1 cellular context compared by ENCODE assay signal in the genomic region with DNA sequence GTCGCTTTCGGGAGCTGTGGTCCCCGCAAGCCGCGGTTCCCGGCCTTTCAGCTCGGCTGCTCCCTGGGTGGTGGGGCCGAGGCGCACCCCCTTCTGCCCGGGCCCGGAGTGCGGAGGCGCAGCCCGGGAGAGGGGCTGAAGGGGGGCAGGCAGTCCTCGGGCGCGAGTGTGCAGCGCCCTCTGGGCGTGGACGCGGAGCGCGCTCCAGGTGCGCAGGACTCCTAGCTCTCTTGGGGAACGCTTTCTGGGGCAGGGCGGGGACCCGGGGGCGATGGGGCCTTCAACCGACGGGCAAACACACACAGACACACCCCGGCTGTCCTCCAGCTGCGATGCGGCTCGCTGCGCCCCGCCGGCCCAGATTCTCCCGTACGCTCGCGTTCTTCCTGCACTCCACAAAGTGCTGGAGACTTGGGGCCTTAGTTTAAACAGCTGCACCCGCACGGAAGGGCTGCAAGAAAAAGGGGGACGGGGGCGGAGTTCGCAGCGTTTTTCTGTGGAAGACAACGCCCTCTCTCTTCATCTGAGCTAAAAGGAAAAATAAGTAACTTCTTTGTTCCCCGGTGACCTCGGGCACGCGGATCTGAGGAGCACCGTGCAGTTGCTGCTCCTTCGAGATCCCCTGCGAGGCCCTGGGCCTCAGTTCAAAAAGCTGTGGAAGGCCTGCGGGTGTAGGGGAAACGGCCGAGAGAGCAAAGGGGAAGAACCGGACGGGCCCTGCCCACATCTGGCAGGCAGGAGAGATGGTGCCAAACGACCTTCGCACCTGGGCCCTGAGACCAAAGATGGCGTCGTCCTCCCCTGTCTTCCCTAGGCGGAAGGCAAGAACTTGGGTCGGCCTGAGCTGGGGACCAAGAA.
TF ChIP-seq lines count a peak whose summit lies in the region.

No MANE protein-coding gene starts in this region.

TF ChIP-seq in HepG2, 621 proteins besides CTCF, POLR2A, EP300 and RAD21 (continued from another document):
- TF ChIP-seq, protein P1, sequence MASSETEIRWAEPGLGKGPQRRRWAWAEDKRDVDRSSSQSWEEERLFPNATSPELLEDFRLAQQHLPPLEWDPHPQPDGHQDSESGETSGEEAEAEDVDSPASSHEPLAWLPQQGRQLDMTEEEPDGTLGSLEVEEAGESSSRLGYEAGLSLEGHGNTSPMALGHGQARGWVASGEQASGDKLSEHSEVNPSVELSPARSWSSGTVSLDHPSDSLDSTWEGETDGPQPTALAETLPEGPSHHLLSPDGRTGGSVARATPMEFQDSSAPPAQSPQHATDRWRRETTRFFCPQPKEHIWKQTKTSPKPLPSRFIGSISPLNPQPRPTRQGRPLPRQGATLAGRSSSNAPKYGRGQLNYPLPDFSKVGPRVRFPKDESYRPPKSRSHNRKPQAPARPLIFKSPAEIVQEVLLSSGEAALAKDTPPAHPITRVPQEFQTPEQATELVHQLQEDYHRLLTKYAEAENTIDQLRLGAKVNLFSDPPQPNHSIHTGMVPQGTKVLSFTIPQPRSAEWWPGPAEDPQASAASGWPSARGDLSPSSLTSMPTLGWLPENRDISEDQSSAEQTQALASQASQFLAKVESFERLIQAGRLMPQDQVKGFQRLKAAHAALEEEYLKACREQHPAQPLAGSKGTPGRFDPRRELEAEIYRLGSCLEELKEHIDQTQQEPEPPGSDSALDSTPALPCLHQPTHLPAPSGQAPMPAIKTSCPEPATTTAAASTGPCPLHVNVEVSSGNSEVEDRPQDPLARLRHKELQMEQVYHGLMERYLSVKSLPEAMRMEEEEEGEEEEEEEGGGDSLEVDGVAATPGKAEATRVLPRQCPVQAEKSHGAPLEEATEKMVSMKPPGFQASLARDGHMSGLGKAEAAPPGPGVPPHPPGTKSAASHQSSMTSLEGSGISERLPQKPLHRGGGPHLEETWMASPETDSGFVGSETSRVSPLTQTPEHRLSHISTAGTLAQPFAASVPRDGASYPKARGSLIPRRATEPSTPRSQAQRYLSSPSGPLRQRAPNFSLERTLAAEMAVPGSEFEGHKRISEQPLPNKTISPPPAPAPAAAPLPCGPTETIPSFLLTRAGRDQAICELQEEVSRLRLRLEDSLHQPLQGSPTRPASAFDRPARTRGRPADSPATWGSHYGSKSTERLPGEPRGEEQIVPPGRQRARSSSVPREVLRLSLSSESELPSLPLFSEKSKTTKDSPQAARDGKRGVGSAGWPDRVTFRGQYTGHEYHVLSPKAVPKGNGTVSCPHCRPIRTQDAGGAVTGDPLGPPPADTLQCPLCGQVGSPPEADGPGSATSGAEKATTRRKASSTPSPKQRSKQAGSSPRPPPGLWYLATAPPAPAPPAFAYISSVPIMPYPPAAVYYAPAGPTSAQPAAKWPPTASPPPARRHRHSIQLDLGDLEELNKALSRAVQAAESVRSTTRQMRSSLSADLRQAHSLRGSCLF (CRISPR knock-in tag; IDR thresholded peaks at IDR 0.05; ENCODE audit: borderline replicate concordance), result no peak
- TF ChIP-seq ZSCAN29 (CRISPR knock-in tag; conservative IDR thresholded peaks at IDR 0.05) (no peak), PCBP1 (IDR thresholded peaks at IDR 0.05; ENCODE audit: borderline replicate concordance, low read depth, low read length) (peak; percentile 85; the same call in 1 of the 2 replicates), ONECUT2 (CRISPR knock-in tag; IDR thresholded peaks at IDR 0.05) (no peak), ZFP36L2 (CRISPR knock-in tag; IDR thresholded peaks at IDR 0.05) (no peak), SPEN (CRISPR knock-in tag; IDR thresholded peaks at IDR 0.05; ENCODE audit: low read depth) (peak; percentile 62; the same call in 1 of the 2 replicates), ERF (CRISPR knock-in tag; IDR thresholded peaks at IDR 0.05) (peak; percentile 61), HDAC1 (CRISPR knock-in tag; IDR thresholded peaks at IDR 0.05) (peak; percentile 86), ZNF747 (CRISPR knock-in tag; IDR thresholded peaks at IDR 0.05; ENCODE audit: borderline replicate concordance) (peak; percentile 84; the same call in 1 of the 2 replicates), ZNF644 (CRISPR knock-in tag; IDR thresholded peaks at IDR 0.05; ENCODE audit: low read depth) (peak; percentile 81; the same call in 1 of the 2 replicates), ZNF138 (CRISPR knock-in tag; IDR thresholded peaks at IDR 0.05; ENCODE audit: low read depth) (no peak), ZNF224 (CRISPR knock-in tag; IDR thresholded peaks at IDR 0.05) (peak; percentile 73), ZNF678 (CRISPR knock-in tag; IDR thresholded peaks at IDR 0.05) (no peak), DMAP1 (CRISPR knock-in tag; IDR thresholded peaks at IDR 0.05) (peak; percentile 61), ZNF878 (CRISPR knock-in tag; IDR thresholded peaks at IDR 0.05) (no peak), ZNF737 (CRISPR knock-in tag; IDR thresholded peaks at IDR 0.05; ENCODE audit: borderline replicate concordance) (no peak), ZNF10 (CRISPR knock-in tag; IDR thresholded peaks at IDR 0.05; ENCODE audit: borderline replicate concordance, low read depth) (no peak), PPARG (CRISPR knock-in tag; conservative IDR thresholded peaks at IDR 0.05) (peak; percentile 29; the same call in 1 of the 2 replicates), KLF6 (CRISPR knock-in tag; IDR thresholded peaks at IDR 0.05) (no peak; the same call in 1 of the 2 replicates), CREM (IDR thresholded peaks at IDR 0.05) (no peak), CREM (CRISPR knock-in tag; IDR thresholded peaks at IDR 0.05) (no peak), HDAC6 (IDR thresholded peaks at IDR 0.05; ENCODE audit: low read depth, low read length) (no peak), IRX3 (CRISPR knock-in tag; IDR thresholded peaks at IDR 0.05; ENCODE audit: borderline replicate concordance, low read depth) (peak; percentile 90; the same call in 1 of the 2 replicates), MLLT10 (CRISPR knock-in tag; IDR thresholded peaks at IDR 0.05) (no peak), SMAD3 (CRISPR knock-in tag; IDR thresholded peaks at IDR 0.05) (peak; percentile 33; the same call in 1 of the 2 replicates), ZNF546 (CRISPR knock-in tag; conservative IDR thresholded peaks at IDR 0.05) (peak; percentile 38; the same call in 1 of the 2 replicates), ZNF234 (CRISPR knock-in tag; conservative IDR thresholded peaks at IDR 0.05) (no peak; the same call in 1 of the 2 replicates), ZNF614 (CRISPR knock-in tag; IDR thresholded peaks at IDR 0.05; ENCODE audit: borderline replicate concordance) (peak; percentile 93), TGIF2 (CRISPR knock-in tag; IDR thresholded peaks at IDR 0.05) (no peak), NFE2L1 (CRISPR knock-in tag; IDR thresholded peaks at IDR 0.05; ENCODE audit: borderline replicate concordance) (no peak), ZNF225 (CRISPR knock-in tag; IDR thresholded peaks at IDR 0.05) (no peak; the same call in 1 of the 2 replicates)
- TF ChIP-seq, protein P2, sequence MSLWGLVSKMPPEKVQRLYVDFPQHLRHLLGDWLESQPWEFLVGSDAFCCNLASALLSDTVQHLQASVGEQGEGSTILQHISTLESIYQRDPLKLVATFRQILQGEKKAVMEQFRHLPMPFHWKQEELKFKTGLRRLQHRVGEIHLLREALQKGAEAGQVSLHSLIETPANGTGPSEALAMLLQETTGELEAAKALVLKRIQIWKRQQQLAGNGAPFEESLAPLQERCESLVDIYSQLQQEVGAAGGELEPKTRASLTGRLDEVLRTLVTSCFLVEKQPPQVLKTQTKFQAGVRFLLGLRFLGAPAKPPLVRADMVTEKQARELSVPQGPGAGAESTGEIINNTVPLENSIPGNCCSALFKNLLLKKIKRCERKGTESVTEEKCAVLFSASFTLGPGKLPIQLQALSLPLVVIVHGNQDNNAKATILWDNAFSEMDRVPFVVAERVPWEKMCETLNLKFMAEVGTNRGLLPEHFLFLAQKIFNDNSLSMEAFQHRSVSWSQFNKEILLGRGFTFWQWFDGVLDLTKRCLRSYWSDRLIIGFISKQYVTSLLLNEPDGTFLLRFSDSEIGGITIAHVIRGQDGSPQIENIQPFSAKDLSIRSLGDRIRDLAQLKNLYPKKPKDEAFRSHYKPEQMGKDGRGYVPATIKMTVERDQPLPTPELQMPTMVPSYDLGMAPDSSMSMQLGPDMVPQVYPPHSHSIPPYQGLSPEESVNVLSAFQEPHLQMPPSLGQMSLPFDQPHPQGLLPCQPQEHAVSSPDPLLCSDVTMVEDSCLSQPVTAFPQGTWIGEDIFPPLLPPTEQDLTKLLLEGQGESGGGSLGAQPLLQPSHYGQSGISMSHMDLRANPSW (CRISPR knock-in tag; IDR thresholded peaks at IDR 0.05; ENCODE audit: borderline replicate concordance), result no peak
- TF ChIP-seq, protein P3, sequence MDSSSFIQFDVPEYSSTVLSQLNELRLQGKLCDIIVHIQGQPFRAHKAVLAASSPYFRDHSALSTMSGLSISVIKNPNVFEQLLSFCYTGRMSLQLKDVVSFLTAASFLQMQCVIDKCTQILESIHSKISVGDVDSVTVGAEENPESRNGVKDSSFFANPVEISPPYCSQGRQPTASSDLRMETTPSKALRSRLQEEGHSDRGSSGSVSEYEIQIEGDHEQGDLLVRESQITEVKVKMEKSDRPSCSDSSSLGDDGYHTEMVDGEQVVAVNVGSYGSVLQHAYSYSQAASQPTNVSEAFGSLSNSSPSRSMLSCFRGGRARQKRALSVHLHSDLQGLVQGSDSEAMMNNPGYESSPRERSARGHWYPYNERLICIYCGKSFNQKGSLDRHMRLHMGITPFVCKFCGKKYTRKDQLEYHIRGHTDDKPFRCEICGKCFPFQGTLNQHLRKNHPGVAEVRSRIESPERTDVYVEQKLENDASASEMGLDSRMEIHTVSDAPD (CRISPR knock-in tag; IDR thresholded peaks at IDR 0.05), result 0 out of 2 replicates have a peak, but pooled peaks have one; percentile 41
- TF ChIP-seq, protein P4, sequence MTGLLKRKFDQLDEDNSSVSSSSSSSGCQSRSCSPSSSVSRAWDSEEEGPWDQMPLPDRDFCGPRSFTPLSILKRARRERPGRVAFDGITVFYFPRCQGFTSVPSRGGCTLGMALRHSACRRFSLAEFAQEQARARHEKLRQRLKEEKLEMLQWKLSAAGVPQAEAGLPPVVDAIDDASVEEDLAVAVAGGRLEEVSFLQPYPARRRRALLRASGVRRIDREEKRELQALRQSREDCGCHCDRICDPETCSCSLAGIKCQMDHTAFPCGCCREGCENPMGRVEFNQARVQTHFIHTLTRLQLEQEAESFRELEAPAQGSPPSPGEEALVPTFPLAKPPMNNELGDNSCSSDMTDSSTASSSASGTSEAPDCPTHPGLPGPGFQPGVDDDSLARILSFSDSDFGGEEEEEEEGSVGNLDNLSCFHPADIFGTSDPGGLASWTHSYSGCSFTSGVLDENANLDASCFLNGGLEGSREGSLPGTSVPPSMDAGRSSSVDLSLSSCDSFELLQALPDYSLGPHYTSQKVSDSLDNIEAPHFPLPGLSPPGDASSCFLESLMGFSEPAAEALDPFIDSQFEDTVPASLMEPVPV (CRISPR knock-in tag; IDR thresholded peaks at IDR 0.05), result peak; percentile 86
- TF ChIP-seq, protein P5, sequence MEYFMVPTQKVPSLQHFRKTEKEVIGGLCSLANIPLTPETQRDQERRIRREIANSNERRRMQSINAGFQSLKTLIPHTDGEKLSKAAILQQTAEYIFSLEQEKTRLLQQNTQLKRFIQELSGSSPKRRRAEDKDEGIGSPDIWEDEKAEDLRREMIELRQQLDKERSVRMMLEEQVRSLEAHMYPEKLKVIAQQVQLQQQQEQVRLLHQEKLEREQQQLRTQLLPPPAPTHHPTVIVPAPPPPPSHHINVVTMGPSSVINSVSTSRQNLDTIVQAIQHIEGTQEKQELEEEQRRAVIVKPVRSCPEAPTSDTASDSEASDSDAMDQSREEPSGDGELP (IDR thresholded peaks at IDR 0.05; ENCODE audit: borderline replicate concordance, low read depth), result peak; percentile 36; the same call in 1 of the 2 replicates
- TF ChIP-seq, protein P6, sequence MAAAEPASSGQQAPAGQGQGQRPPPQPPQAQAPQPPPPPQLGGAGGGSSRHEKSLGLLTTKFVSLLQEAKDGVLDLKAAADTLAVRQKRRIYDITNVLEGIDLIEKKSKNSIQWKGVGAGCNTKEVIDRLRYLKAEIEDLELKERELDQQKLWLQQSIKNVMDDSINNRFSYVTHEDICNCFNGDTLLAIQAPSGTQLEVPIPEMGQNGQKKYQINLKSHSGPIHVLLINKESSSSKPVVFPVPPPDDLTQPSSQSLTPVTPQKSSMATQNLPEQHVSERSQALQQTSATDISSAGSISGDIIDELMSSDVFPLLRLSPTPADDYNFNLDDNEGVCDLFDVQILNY (CRISPR knock-in tag; conservative IDR thresholded peaks at IDR 0.05), result no peak
- TF ChIP-seq, protein P7, sequence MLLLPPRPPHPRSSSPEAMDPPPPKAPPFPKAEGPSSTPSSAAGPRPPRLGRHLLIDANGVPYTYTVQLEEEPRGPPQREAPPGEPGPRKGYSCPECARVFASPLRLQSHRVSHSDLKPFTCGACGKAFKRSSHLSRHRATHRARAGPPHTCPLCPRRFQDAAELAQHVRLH (CRISPR knock-in tag; IDR thresholded peaks at IDR 0.05; ENCODE audit: borderline replicate concordance, low read depth), result peak; percentile 63; the same call in 1 of the 2 replicates
- TF ChIP-seq, protein P8, sequence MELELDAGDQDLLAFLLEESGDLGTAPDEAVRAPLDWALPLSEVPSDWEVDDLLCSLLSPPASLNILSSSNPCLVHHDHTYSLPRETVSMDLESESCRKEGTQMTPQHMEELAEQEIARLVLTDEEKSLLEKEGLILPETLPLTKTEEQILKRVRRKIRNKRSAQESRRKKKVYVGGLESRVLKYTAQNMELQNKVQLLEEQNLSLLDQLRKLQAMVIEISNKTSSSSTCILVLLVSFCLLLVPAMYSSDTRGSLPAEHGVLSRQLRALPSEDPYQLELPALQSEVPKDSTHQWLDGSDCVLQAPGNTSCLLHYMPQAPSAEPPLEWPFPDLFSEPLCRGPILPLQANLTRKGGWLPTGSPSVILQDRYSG (CRISPR knock-in tag; IDR thresholded peaks at IDR 0.05), result no peak
- TF ChIP-seq, protein P9, sequence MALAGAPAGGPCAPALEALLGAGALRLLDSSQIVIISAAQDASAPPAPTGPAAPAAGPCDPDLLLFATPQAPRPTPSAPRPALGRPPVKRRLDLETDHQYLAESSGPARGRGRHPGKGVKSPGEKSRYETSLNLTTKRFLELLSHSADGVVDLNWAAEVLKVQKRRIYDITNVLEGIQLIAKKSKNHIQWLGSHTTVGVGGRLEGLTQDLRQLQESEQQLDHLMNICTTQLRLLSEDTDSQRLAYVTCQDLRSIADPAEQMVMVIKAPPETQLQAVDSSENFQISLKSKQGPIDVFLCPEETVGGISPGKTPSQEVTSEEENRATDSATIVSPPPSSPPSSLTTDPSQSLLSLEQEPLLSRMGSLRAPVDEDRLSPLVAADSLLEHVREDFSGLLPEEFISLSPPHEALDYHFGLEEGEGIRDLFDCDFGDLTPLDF (CRISPR knock-in tag; IDR thresholded peaks at IDR 0.05), result 0 out of 2 replicates have a peak, but pooled peaks have one; percentile 29
- TF ChIP-seq, protein P10, sequence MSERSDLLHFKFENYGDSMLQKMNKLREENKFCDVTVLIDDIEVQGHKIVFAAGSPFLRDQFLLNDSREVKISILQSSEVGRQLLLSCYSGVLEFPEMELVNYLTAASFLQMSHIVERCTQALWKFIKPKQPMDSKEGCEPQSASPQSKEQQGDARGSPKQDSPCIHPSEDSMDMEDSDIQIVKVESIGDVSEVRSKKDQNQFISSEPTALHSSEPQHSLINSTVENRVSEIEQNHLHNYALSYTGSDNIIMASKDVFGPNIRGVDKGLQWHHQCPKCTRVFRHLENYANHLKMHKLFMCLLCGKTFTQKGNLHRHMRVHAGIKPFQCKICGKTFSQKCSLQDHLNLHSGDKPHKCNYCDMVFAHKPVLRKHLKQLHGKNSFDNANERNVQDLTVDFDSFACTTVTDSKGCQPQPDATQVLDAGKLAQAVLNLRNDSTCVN (CRISPR knock-in tag; IDR thresholded peaks at IDR 0.05; ENCODE audit: borderline replicate concordance), result 0 out of 2 replicates have a peak, but pooled peaks have one; percentile 34
- TF ChIP-seq, protein P11, sequence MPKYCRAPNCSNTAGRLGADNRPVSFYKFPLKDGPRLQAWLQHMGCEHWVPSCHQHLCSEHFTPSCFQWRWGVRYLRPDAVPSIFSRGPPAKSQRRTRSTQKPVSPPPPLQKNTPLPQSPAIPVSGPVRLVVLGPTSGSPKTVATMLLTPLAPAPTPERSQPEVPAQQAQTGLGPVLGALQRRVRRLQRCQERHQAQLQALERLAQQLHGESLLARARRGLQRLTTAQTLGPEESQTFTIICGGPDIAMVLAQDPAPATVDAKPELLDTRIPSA (CRISPR knock-in tag; IDR thresholded peaks at IDR 0.05; ENCODE audit: borderline replicate concordance), result no peak; the same call in 1 of the 2 replicates
